ENCODE assay signal across 8 cellular contexts in the genomic region with DNA sequence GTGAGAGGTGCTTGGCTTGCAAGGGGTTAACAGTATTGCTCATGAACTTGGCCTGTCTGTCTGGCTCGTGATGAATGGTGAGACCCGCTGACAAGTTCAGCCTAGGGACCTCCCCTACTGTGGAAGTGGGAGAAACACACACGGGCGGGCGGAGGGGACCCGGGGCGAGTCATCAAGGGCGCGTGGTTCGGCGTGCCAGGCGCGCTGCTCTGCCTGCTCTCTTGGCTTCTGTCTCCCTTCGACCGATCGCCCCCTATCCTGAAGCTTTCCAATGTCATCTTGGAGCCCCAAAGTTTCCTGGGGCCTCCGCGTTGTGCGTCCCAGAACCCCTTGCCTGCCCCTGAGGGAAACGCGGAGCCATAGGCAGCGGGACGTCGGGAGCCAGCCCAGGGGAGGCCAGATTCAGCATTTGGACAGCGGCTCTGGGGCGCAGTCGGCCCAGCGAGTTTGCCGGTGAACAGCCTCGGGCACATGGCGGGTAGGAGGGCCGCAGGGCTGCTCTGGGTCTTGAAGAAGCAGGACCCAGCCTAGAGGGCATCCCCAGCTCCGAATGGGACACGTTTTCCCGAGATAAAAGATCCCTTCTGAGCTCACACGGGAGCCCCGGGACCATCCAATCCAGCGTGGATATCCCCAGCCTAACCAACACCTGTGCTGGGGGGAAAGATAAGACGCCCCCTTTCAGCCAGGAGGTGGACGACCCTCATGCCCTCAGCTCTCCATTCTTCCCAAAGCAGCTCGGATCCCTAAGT. TPM values are rescaled to one million over a fixed set of nuclear protein-coding genes. Genes with fewer than 3 reads are reported as not detected.
DNase-seq lines count a peak whose midpoint lies in the region; ATAC-seq, FAIRE-seq and TF ChIP-seq lines count a peak whose summit lies in the region.

No MANE protein-coding gene starts in this region.

- peaks cover 57% of the 10 kb centered on the region for H3K27me3 Mint-ChIP-seq in activated naive CD4-positive, alpha-beta T cell treated with anti-CD3 and anti-CD28 coated beads, Interleukin-2, amount 50 U/mL, for 24 hours

- peak overlapping the region; percentile 42 for H3K4me3 Mint-ChIP-seq in activated naive CD4-positive, alpha-beta T cell treated with anti-CD3 and anti-CD28 coated beads, Interleukin-2, amount 50 U/mL, for 24 hours

- H3K9me3 ChIP-seq in SK-N-SH (no peaks in the 10 kb centered on the region), left ventricle myocardium inferior (replicated peaks) (no peaks in the 10 kb centered on the region)

- no peak for ATAC-seq in GM21515 (IDR thresholded peaks at IDR 0.05; ENCODE audit: unreplicated experiment)

- H3K27me3 ChIP-seq in SK-N-SH (ENCODE audit: insufficient read depth) (peaks cover 38% of the 10 kb centered on the region), left ventricle myocardium inferior (ENCODE audit: low read depth) (peaks cover 100% of the 10 kb centered on the region)

- no peaks in the 10 kb centered on the region for H3K9me2 ChIP-seq in SK-N-SH

- H3K9ac ChIP-seq in SK-N-SH: no peak overlapping the region

- H3K4me1 ChIP-seq in SK-N-SH (ENCODE audit: control insufficient read depth in 1 of 2, insufficient read depth in 2 of 2, low read depth in 1 of 2, low read length in 1 of 2) (peaks cover 0 to 59% of the 10 kb centered on the region in 2 experiments; a peak in 2 of 4 replicates), left ventricle myocardium inferior (peaks cover 28% of the 10 kb centered on the region)

- H3K36me3 ChIP-seq in SK-N-SH (replicated peaks in 1 of 2; ENCODE audit: control insufficient read depth in 1 of 2, insufficient read depth in 2 of 2, low read length in 1 of 2) (no peaks in the 10 kb centered on the region), left ventricle myocardium inferior (no peaks in the 10 kb centered on the region)

- peaks cover 15% of the 10 kb centered on the region; the same call in 1 of the 2 replicates for H4K20me1 ChIP-seq in SK-N-SH (ENCODE audit: insufficient read depth)

- 5% methylated on average over 36 of the region's 41 CpGs for WGBS in SK-N-SH (ENCODE audit: low lambda C conversion rate)

- H3K9me3 Mint-ChIP-seq in activated naive CD4-positive, alpha-beta T cell treated with anti-CD3 and anti-CD28 coated beads, Interleukin-2, amount 50 U/mL, for 24 hours: no peaks in the 10 kb centered on the region

- CTCF ChIA-PET in SK-N-SH (lab: Yijun Ruan, JAX): interaction anchor here (0.7 to 23.0 kb wide), 9 partner anchors 16 to 738 kb away, joined by 3 to 766 read pairs (median 95); partner anchors contain the start of gene POLG

- peak overlapping the region in 1 of 2 experiments; percentile 89; a peak in 2 of 4 replicates for H3K27ac ChIP-seq in SK-N-SH (ENCODE audit: low read depth in 2 of 2, low read length in 1 of 2)
- H3K27ac ChIP-seq in left ventricle myocardium inferior (replicated peaks): no peak overlapping the region

- TF ChIP-seq EP300 in SK-N-SH (IDR thresholded peaks at IDR 0.05; ENCODE audit: borderline replicate concordance in 1 of 2, low read depth in 1 of 2, low read length in 1 of 2): no peak

- no peaks in the 10 kb centered on the region for H3K36me3 Mint-ChIP-seq in activated naive CD4-positive, alpha-beta T cell treated with anti-CD3 and anti-CD28 coated beads, Interleukin-2, amount 50 U/mL, for 24 hours

- FAIRE-seq in RCC 7860 (lab: Jason Lieb, UNC): no peak

- POLR2A ChIA-PET in SK-N-SH (lab: Yijun Ruan, JAX): interaction anchor here (1.0 to 3.2 kb wide), 7 partner anchors 11 to 214 kb away, joined by 4 to 19 read pairs (median 8); partner anchors contain the start of gene TICRR

- TF ChIP-seq CTCF in HFF-Myc (IDR thresholded peaks at IDR 0.05; ENCODE audit: low read depth, low read length, missing control alignments) (no peak), SK-N-SH (IDR thresholded peaks at IDR 0.05) (no peak), left ventricle myocardium inferior (IDR thresholded peaks at IDR 0.05; ENCODE audit: borderline replicate concordance) (no peak)

- no peak overlapping the region for H3K4me3 ChIP-seq in HFF-Myc (replicated peaks; ENCODE audit: low read depth, low read length)
- peak overlapping the region; percentile 58 to 62 for H3K4me3 ChIP-seq in SK-N-SH (ENCODE audit: low read depth in 2 of 2, low read length in 1 of 2)
- no peak overlapping the region for H3K4me3 ChIP-seq in left ventricle myocardium inferior

- peaks cover 17% of the 10 kb centered on the region for H3K4me1 Mint-ChIP-seq in activated naive CD4-positive, alpha-beta T cell treated with anti-CD3 and anti-CD28 coated beads, Interleukin-2, amount 50 U/mL, for 24 hours

- no peak overlapping the region for H2AFZ ChIP-seq in SK-N-SH (ENCODE audit: low read depth)

- intact Hi-C loops in left ventricle myocardium inferior (cut with micrococcal nuclease): no loop called here

- H3K79me2 ChIP-seq in SK-N-SH (ENCODE audit: insufficient read depth): no peaks in the 10 kb centered on the region

- peak overlapping the region; percentile 89 for H3K4me2 ChIP-seq in SK-N-SH

- no peak for TF ChIP-seq RAD21 in SK-N-SH (IDR thresholded peaks at IDR 0.05; ENCODE audit: low read length)

- H3K27ac Mint-ChIP-seq in activated naive CD4-positive, alpha-beta T cell treated with anti-CD3 and anti-CD28 coated beads, Interleukin-2, amount 50 U/mL, for 24 hours: no peak overlapping the region

- DNase-seq in AG08395 (ENCODE audit: low spot score): peak; percentile 86
- peak; percentile 6 for DNase-seq in HFF-Myc (ENCODE audit: extremely low read depth, low read depth)
- DNase-seq in SK-N-SH: peak; percentile 72
- peak; percentile 61 for DNase-seq in left ventricle myocardium inferior
- DNase-seq in smooth muscle cell of the brain vasculature (ENCODE audit: low read depth, low spot score): peak; percentile 15
- no peak for DNase-seq in RCC 7860 (ENCODE audit: low spot score)

- peaks cover 6% of the 10 kb centered on the region for H3F3A ChIP-seq in SK-N-SH (replicated peaks; ENCODE audit: insufficient read depth)

TF ChIP-seq in SK-N-SH, 30 proteins besides CTCF, POLR2A, EP300 and RAD21:
- peak; percentile 99 for TF ChIP-seq REST (IDR thresholded peaks at IDR 0.05; ENCODE audit: low read depth, low read length)
- TF ChIP-seq RCOR1 (IDR thresholded peaks at IDR 0.05; ENCODE audit: low read length): 0 out of 2 replicates have a peak, but pooled peaks have one; percentile 9
- TF ChIP-seq, protein P1, sequence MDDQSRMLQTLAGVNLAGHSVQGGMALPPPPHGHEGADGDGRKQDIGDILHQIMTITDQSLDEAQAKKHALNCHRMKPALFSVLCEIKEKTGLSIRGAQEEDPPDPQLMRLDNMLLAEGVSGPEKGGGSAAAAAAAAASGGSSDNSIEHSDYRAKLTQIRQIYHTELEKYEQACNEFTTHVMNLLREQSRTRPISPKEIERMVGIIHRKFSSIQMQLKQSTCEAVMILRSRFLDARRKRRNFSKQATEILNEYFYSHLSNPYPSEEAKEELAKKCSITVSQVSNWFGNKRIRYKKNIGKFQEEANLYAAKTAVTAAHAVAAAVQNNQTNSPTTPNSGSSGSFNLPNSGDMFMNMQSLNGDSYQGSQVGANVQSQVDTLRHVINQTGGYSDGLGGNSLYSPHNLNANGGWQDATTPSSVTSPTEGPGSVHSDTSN (IDR thresholded peaks at IDR 0.05): no peak
- 0 out of 2 replicates have a peak, but pooled peaks have one; percentile 40 for TF ChIP-seq MAX (IDR thresholded peaks at IDR 0.05; ENCODE audit: low read depth)
- peak; percentile 68; the same call in 1 of the 2 replicates for TF ChIP-seq SIN3A (IDR thresholded peaks at IDR 0.05; ENCODE audit: borderline replicate concordance, low read depth, low read length)

RNA-seq across cellular contexts. Expression of gene POLG, which starts 27.0 kb away (rescaled TPM):
- 24.9 and 25.1 TPM in 2 replicates for polyA plus RNA-seq in SK-N-SH (2012; rRNA removed)
- 13.4 and 18.8 TPM in 2 replicates for polyA plus RNA-seq in SK-N-SH (2012; cell fraction: cytosol; rRNA removed)
- polyA plus RNA-seq in SK-N-SH (2012; cell fraction: nucleus; rRNA removed): 145 and 160 TPM in 2 replicates
- total RNA-seq in left ventricle myocardium inferior: 31.1 TPM

Comparison
In these comparisons a context has a peak if more than half of its experiments do, and no peak if none do; other contexts are left out.
1. H3K4me3 ChIP-seq: peak in SK-N-SH (2 of 2); none in HFF-Myc (single experiment) and left ventricle myocardium inferior (single experiment).